In the genomic region with DNA sequence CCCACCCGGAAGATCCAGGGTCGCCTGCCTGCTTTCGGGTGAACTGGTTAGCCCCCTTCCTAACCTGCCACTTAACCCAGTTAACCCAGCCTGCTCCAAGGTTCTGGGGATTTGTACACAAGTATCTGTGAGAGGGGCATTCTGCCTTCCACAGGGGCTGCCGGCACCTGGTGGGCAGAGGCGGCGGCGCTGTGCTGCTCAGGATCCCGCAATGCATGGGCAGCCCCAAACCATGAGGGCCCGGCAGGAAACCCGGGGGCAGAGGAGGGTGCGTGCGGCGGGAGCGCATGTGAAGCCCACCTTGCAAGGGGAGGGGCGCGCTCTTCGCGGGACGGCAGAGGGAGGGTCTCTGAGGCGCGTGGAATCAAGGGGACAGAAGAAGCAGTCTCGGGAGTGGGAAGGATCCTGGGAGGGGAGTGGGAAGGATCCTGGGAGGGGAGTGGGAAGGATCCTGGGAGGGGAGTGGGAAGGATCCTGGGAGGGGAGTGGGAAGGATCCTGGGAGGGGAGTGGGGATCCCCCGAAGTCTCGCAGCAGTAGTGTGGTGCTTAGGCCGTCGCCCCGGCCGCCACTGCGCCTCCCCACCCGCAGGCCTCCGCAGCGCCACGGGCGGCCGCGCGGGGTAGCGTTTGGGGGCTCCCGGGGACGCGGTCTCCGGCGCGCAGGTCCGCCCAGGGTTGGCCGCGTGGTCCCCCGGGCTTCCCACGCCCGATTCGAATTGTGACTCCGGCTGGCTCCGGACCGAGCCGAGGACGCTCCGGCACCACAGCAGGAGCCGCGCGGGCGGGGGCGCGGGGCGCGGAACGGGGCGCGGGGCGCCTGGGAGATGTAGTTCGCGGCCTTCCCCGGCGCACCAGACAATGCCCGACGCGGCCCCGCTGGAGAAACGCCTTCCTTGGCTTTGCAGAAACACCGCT, we compare ENCODE assay signal across 1 cellular context.
TF ChIP-seq lines count a peak whose summit lies in the region.

No MANE protein-coding gene starts in this region.

TF ChIP-seq in GM12878, 131 proteins besides CTCF, POLR2A, EP300 and RAD21:
- TF ChIP-seq, protein P1, sequence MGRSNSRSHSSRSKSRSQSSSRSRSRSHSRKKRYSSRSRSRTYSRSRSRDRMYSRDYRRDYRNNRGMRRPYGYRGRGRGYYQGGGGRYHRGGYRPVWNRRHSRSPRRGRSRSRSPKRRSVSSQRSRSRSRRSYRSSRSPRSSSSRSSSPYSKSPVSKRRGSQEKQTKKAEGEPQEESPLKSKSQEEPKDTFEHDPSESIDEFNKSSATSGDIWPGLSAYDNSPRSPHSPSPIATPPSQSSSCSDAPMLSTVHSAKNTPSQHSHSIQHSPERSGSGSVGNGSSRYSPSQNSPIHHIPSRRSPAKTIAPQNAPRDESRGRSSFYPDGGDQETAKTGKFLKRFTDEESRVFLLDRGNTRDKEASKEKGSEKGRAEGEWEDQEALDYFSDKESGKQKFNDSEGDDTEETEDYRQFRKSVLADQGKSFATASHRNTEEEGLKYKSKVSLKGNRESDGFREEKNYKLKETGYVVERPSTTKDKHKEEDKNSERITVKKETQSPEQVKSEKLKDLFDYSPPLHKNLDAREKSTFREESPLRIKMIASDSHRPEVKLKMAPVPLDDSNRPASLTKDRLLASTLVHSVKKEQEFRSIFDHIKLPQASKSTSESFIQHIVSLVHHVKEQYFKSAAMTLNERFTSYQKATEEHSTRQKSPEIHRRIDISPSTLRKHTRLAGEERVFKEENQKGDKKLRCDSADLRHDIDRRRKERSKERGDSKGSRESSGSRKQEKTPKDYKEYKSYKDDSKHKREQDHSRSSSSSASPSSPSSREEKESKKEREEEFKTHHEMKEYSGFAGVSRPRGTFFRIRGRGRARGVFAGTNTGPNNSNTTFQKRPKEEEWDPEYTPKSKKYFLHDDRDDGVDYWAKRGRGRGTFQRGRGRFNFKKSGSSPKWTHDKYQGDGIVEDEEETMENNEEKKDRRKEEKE (IDR thresholded peaks at IDR 0.05): no peak
- no peak for TF ChIP-seq SREBF1 (IDR thresholded peaks at IDR 0.05; ENCODE audit: low read length)
- no peak for TF ChIP-seq SREBF2 (IDR thresholded peaks at IDR 0.05; ENCODE audit: low read length)
- TF ChIP-seq EED (IDR thresholded peaks at IDR 0.05; ENCODE audit: low read depth): 0 out of 2 replicates have a peak, but pooled peaks have one; percentile 32
- peak in 1 of 2 experiments; percentile 11; a peak in 1 of 4 replicates for TF ChIP-seq IKZF2 (IDR thresholded peaks at IDR 0.05)
- TF ChIP-seq BHLHE40 (IDR thresholded peaks at IDR 0.05; ENCODE audit: borderline replicate concordance in 1 of 2, low read depth in 2 of 2, low read length in 1 of 2): peak in 1 of 2 experiments; percentile 52; a peak in 2 of 4 replicates
- TF ChIP-seq NR2C1 (IDR thresholded peaks at IDR 0.05): peak; percentile 29
- no peak for TF ChIP-seq POLR2AphosphoS5 (IDR thresholded peaks at IDR 0.05; ENCODE audit: low read length)
- TF ChIP-seq YY1 (IDR thresholded peaks at IDR 0.05; ENCODE audit: low read depth, low read length): peak; percentile 58
- peak; percentile 75; the same call in 1 of the 2 replicates for TF ChIP-seq BACH1 (IDR thresholded peaks at IDR 0.05; ENCODE audit: borderline replicate concordance)
- TF ChIP-seq ZNF24 (IDR thresholded peaks at IDR 0.05): peak; percentile 52; the same call in 1 of the 2 replicates
- peak; percentile 70 for TF ChIP-seq SIX5 (IDR thresholded peaks at IDR 0.05; ENCODE audit: low read depth, low read length, severe bottlenecking)
- peak in 1 of 2 experiments; percentile 38; a peak in 1 of 3 replicates for TF ChIP-seq EGR1 (IDR thresholded peaks at IDR 0.05; ENCODE audit: borderline replicate concordance in 1 of 2, low read depth in 2 of 2, low read length in 2 of 2)
- 0 out of 2 replicates have a peak, but pooled peaks have one; percentile 29 for TF ChIP-seq CREM (IDR thresholded peaks at IDR 0.05; ENCODE audit: low read depth)
- TF ChIP-seq TCF12 (IDR thresholded peaks at IDR 0.05; ENCODE audit: low read depth, low read length): no peak
- TF ChIP-seq RB1 (IDR thresholded peaks at IDR 0.05; ENCODE audit: borderline replicate concordance): peak; percentile 40; the same call in 1 of the 2 replicates
- TF ChIP-seq, protein P2, sequence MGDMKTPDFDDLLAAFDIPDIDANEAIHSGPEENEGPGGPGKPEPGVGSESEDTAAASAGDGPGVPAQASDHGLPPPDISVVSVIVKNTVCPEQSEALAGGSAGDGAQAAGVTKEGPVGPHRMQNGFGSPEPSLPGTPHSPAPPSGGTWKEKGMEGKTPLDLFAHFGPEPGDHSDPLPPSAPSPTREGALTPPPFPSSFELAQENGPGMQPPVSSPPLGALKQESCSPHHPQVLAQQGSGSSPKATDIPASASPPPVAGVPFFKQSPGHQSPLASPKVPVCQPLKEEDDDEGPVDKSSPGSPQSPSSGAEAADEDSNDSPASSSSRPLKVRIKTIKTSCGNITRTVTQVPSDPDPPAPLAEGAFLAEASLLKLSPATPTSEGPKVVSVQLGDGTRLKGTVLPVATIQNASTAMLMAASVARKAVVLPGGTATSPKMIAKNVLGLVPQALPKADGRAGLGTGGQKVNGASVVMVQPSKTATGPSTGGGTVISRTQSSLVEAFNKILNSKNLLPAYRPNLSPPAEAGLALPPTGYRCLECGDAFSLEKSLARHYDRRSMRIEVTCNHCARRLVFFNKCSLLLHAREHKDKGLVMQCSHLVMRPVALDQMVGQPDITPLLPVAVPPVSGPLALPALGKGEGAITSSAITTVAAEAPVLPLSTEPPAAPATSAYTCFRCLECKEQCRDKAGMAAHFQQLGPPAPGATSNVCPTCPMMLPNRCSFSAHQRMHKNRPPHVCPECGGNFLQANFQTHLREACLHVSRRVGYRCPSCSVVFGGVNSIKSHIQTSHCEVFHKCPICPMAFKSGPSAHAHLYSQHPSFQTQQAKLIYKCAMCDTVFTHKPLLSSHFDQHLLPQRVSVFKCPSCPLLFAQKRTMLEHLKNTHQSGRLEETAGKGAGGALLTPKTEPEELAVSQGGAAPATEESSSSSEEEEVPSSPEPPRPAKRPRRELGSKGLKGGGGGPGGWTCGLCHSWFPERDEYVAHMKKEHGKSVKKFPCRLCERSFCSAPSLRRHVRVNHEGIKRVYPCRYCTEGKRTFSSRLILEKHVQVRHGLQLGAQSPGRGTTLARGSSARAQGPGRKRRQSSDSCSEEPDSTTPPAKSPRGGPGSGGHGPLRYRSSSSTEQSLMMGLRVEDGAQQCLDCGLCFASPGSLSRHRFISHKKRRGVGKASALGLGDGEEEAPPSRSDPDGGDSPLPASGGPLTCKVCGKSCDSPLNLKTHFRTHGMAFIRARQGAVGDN (IDR thresholded peaks at IDR 0.05): peak; percentile 58; the same call in 1 of the 2 replicates
- peak; percentile 71; the same call in 1 of the 2 replicates for TF ChIP-seq LARP7 (IDR thresholded peaks at IDR 0.05)
- TF ChIP-seq, protein P3, sequence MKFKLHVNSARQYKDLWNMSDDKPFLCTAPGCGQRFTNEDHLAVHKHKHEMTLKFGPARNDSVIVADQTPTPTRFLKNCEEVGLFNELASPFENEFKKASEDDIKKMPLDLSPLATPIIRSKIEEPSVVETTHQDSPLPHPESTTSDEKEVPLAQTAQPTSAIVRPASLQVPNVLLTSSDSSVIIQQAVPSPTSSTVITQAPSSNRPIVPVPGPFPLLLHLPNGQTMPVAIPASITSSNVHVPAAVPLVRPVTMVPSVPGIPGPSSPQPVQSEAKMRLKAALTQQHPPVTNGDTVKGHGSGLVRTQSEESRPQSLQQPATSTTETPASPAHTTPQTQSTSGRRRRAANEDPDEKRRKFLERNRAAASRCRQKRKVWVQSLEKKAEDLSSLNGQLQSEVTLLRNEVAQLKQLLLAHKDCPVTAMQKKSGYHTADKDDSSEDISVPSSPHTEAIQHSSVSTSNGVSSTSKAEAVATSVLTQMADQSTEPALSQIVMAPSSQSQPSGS (IDR thresholded peaks at IDR 0.05; ENCODE audit: low read length): no peak
- TF ChIP-seq DPF2 (IDR thresholded peaks at IDR 0.05): peak; percentile 49; the same call in 1 of the 2 replicates
- TF ChIP-seq RBBP5 (conservative IDR thresholded peaks at IDR 0.05): no peak
- peak; percentile 84 for TF ChIP-seq IKZF1 (conservative IDR thresholded peaks at IDR 0.05)
- TF ChIP-seq SMARCA5 (IDR thresholded peaks at IDR 0.05): peak; percentile 80; the same call in 1 of the 2 replicates
- no peak for TF ChIP-seq ZBED1 (IDR thresholded peaks at IDR 0.05; ENCODE audit: borderline replicate concordance)
- TF ChIP-seq ZSCAN29 (IDR thresholded peaks at IDR 0.05): peak; percentile 75; the same call in 1 of the 2 replicates
- peak; percentile 78 for TF ChIP-seq HCFC1 (IDR thresholded peaks at IDR 0.05; ENCODE audit: low read length)
- TF ChIP-seq, protein P4, sequence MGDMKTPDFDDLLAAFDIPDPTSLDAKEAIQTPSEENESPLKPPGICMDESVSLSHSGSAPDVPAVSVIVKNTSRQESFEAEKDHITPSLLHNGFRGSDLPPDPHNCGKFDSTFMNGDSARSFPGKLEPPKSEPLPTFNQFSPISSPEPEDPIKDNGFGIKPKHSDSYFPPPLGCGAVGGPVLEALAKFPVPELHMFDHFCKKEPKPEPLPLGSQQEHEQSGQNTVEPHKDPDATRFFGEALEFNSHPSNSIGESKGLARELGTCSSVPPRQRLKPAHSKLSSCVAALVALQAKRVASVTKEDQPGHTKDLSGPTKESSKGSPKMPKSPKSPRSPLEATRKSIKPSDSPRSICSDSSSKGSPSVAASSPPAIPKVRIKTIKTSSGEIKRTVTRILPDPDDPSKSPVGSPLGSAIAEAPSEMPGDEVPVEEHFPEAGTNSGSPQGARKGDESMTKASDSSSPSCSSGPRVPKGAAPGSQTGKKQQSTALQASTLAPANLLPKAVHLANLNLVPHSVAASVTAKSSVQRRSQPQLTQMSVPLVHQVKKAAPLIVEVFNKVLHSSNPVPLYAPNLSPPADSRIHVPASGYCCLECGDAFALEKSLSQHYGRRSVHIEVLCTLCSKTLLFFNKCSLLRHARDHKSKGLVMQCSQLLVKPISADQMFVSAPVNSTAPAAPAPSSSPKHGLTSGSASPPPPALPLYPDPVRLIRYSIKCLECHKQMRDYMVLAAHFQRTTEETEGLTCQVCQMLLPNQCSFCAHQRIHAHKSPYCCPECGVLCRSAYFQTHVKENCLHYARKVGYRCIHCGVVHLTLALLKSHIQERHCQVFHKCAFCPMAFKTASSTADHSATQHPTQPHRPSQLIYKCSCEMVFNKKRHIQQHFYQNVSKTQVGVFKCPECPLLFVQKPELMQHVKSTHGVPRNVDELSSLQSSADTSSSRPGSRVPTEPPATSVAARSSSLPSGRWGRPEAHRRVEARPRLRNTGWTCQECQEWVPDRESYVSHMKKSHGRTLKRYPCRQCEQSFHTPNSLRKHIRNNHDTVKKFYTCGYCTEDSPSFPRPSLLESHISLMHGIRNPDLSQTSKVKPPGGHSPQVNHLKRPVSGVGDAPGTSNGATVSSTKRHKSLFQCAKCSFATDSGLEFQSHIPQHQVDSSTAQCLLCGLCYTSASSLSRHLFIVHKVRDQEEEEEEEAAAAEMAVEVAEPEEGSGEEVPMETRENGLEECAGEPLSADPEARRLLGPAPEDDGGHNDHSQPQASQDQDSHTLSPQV (IDR thresholded peaks at IDR 0.05): peak; percentile 57; the same call in 1 of the 2 replicates
- TF ChIP-seq NR2F1 (conservative IDR thresholded peaks at IDR 0.05): peak; percentile 51; the same call in 1 of the 2 replicates
- no peak for TF ChIP-seq SUZ12 (IDR thresholded peaks at IDR 0.05; ENCODE audit: unreplicated experiment)
